ENCODE assay signal across 10 cellular contexts in the genomic region with DNA sequence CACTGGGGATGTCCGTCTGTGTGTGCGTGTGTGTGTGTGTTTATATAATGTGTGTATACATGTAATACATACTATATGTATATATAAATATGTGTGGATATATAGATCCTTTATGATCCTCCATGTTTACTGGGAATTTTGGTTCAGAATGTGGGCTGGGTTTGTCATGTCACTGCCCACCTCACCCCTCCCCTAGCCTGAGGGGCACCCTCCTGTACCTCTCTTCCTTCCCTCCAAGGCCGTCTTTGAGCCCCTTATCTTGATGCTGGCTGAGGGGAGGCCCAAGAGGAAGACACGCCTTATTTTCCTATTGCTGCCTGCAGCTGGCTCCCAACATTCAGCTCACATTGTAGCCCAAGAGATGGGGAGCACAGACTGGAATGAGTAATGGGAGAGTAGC. TPM values are rescaled to one million over a fixed set of nuclear protein-coding genes. Genes with fewer than 3 reads are reported as not detected.
DNase-seq lines count a peak whose midpoint lies in the region; ATAC-seq and TF ChIP-seq lines count a peak whose summit lies in the region.
"Had no signal": no experiment of that assay in that cellular context is flagged by ENCODE, and none has a peak within 500 bp of the region (broad histone marks: within the 10 kb centered on the region; RNA-seq: fewer than 3 reads in every experiment).

No MANE protein-coding gene starts in this region.

- intact Hi-C loops in ovary (cut with DNase I) = loop anchor here in 2 of 4 donors (2.0 to 10.0 kb wide), 4 partner anchors 14 to 232 kb away; a partner anchor contains a TSS

- no peak overlapping the region for H3K27ac Mint-ChIP-seq in activated CD8-positive, alpha-beta T cell treated with anti-CD3 and anti-CD28 coated beads, Interleukin-2, amount 10 ng/mL, durations not matched to agents 7 days and 5 days

- TF ChIP-seq POLR2A in NB4 (IDR thresholded peaks at IDR 0.05; ENCODE audit: extremely low read depth, insufficient read length) = no peak
- no peak for TF ChIP-seq POLR2A in ovary (IDR thresholded peaks at IDR 0.05)

- CTCF ChIA-PET in activated CD8-positive, alpha-beta T cell treated with anti-CD3 and anti-CD28 coated beads, Interleukin-2, amount 10 ng/mL, durations not matched to agents 7 days and 5 days (lab: Charles Lee) = interaction anchor here (0.7 to 1.2 kb wide), 2 partner anchors 8 to 15 kb away, joined by 3 read pairs; no protein-coding TSS in a partner anchor

- H3K9me3 Mint-ChIP-seq in activated CD8-positive, alpha-beta T cell treated with anti-CD3 and anti-CD28 coated beads, Interleukin-2, amount 10 ng/mL, durations not matched to agents 7 days and 5 days (ENCODE audit: insufficient read depth) = no peaks in the 10 kb centered on the region

- no peak overlapping the region for H3K4me3 Mint-ChIP-seq in activated CD8-positive, alpha-beta T cell treated with anti-CD3 and anti-CD28 coated beads, Interleukin-2, amount 10 ng/mL, durations not matched to agents 7 days and 5 days

- peak overlapping the region; percentile 99 for H3K4me3 ChIP-seq in AG10803 (ENCODE audit: low read length)
- peak overlapping the region; percentile 89 for H3K4me3 ChIP-seq in NB4 (ENCODE audit: low read depth, low read length)
- peak overlapping the region; percentile 72 for H3K4me3 ChIP-seq in ovary

- POLR2A ChIA-PET in activated CD8-positive, alpha-beta T cell treated with anti-CD3 and anti-CD28 coated beads, Interleukin-2, amount 10 ng/mL, durations not matched to agents 7 days and 5 days (lab: Charles Lee) = interaction anchor here (0.6 to 4.1 kb wide), 2 partner anchors 18 to 22 kb away, joined by 4 to 55 read pairs; no protein-coding TSS in a partner anchor

- no peaks in the 10 kb centered on the region for H3K36me3 ChIP-seq in ovary

- TF ChIP-seq CTCF in AG10803 (conservative IDR thresholded peaks at IDR 0.05; ENCODE audit: low read length) (no peak), NB4 (IDR thresholded peaks at IDR 0.05; ENCODE audit: low read depth, low read length) (no peak), ovary (IDR thresholded peaks at IDR 0.05) (no peak)

- no peaks in the 10 kb centered on the region for H3K27me3 ChIP-seq in ovary
- H3K27me3 ChIP-seq: spleen had no signal

- H3K27ac ChIP-seq in epithelial cell of prostate = peak overlapping the region; percentile 95
- no peak overlapping the region for H3K27ac ChIP-seq in ovary

- peaks cover 50% of the 10 kb centered on the region for H3K4me1 Mint-ChIP-seq in activated CD8-positive, alpha-beta T cell treated with anti-CD3 and anti-CD28 coated beads, Interleukin-2, amount 10 ng/mL, durations not matched to agents 7 days and 5 days (ENCODE audit: low read depth)

- no peak for ATAC-seq in HG03460 (IDR thresholded peaks at IDR 0.05; ENCODE audit: unreplicated experiment)
- no peak for ATAC-seq in activated CD8-positive, alpha-beta T cell treated with anti-CD3 and anti-CD28 coated beads, Interleukin-2, amount 10 ng/mL, durations not matched to agents 7 days and 5 days

- 49 to 62% (median 58%) methylated on average over 4 of the region's 4 CpGs for WGBS in ovary, 3 donors

- DNase-seq in AG10803 (ENCODE audit: low read depth) (no peak), NB4 (ENCODE audit: low read depth) (no peak), epithelial cell of prostate (ENCODE audit: low read depth, low spot score) (no peak), ovary (no peak), DMS53 treated with DMSO at 0.1 percent for 48 hours (lab: John Stamatoyannopoulos, UW; ENCODE audit: unreplicated experiment) (no peak), Kasumi-1 (lab: John Stamatoyannopoulos, UW) (no peak)
- no peak for DNase-seq in activated CD8-positive, alpha-beta T cell treated with anti-CD3 and anti-CD28 coated beads, Interleukin-2, amount 10 ng/mL, durations not matched to agents 7 days and 5 days
- DNase-seq: NCI-H2081, spleen had no signal

- no peak for TF ChIP-seq EP300 in ovary (IDR thresholded peaks at IDR 0.05)

- no peaks in the 10 kb centered on the region for H3K27me3 Mint-ChIP-seq in activated CD8-positive, alpha-beta T cell treated with anti-CD3 and anti-CD28 coated beads, Interleukin-2, amount 10 ng/mL, durations not matched to agents 7 days and 5 days (ENCODE audit: low read depth)

- peaks cover 48% of the 10 kb centered on the region for H3K36me3 Mint-ChIP-seq in activated CD8-positive, alpha-beta T cell treated with anti-CD3 and anti-CD28 coated beads, Interleukin-2, amount 10 ng/mL, durations not matched to agents 7 days and 5 days (ENCODE audit: low read depth)

- no peaks in the 10 kb centered on the region for H3K9me3 ChIP-seq in ovary
- H3K9me3 ChIP-seq: spleen had no signal

- H3K4me1 ChIP-seq in ovary (ENCODE audit: insufficient read depth) = peaks cover 18% of the 10 kb centered on the region

RNA-seq across cellular contexts. Expression of a gene that starts 2.3 kb away (rescaled TPM):
- 10 to 100 TPM; 72.0 to 100.0 (median 87.3) TPM for total RNA-seq in ovary
- 100 to 1,000 TPM in 1 of 2 donors, 10 to 100 TPM in 1; 82.3 to 104 TPM for polyA plus RNA-seq in ovary
- total RNA-seq in activated CD8-positive, alpha-beta T cell treated with anti-CD3 and anti-CD28 coated beads, Interleukin-2, amount 10 ng/mL, durations not matched to agents 7 days and 5 days = 10 to 100 TPM; 27.9 to 28.8 TPM

RNA-seq across cellular contexts. Expression of a gene that starts 2.4 kb away (rescaled TPM):
- total RNA-seq in ovary = 10 to 100 TPM; 10.1 to 16.7 (median 12.2) TPM
- 10 to 100 TPM; 11.7 to 22.2 TPM for polyA plus RNA-seq in ovary
- total RNA-seq in activated CD8-positive, alpha-beta T cell treated with anti-CD3 and anti-CD28 coated beads, Interleukin-2, amount 10 ng/mL, durations not matched to agents 7 days and 5 days = 10 to 100 TPM; 17.3 to 18.1 TPM

RNA-seq across cellular contexts. Expression of a gene that starts 51.3 kb away (rescaled TPM):
- total RNA-seq in ovary = 10 to 100 TPM; 38.7 to 50.8 (median 40.6) TPM
- polyA plus RNA-seq in ovary = 10 to 100 TPM; 36.2 to 63.1 TPM
- 10 to 100 TPM; 29.4 to 31.6 TPM for total RNA-seq in activated CD8-positive, alpha-beta T cell treated with anti-CD3 and anti-CD28 coated beads, Interleukin-2, amount 10 ng/mL, durations not matched to agents 7 days and 5 days

RNA-seq across cellular contexts. Expression of a gene that starts 51.5 kb away (rescaled TPM):
- total RNA-seq in ovary = 10 to 100 TPM in 3 of 7 donors, 1 to 10 TPM in 4; 7.9 to 12.0 (median 9.7) TPM
- polyA plus RNA-seq in ovary = 10 to 100 TPM; 11.2 to 18.6 TPM
- total RNA-seq in activated CD8-positive, alpha-beta T cell treated with anti-CD3 and anti-CD28 coated beads, Interleukin-2, amount 10 ng/mL, durations not matched to agents 7 days and 5 days = 10 to 100 TPM; 19.2 to 20.2 TPM
